In the genomic region with DNA sequence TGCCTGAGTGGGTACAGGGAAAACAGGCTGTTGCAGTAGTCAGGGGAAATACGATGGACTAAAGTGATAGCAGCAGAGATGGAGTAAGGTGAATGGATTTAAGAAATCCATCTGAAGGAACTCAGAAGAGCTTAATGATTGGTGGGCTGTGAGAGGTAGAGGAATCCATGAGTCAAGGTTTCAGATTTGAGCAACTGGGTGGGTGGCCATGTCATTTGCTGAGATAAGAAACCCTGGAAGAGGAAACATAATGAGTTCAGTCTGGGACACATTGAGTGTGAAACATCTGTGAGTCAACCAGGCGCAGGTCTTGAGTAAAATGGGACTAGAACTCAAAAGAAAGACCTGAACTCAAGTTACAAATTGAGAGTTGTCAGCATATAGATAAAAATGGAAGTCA, we compare ENCODE assay signal across 2 cellular contexts.
TF ChIP-seq lines count a peak whose summit lies in the region.

No MANE protein-coding gene starts in this region.

TF ChIP-seq in WTC11, 78 proteins besides CTCF, POLR2A, EP300 and RAD21:
- no peak for TF ChIP-seq ZNF532 (CRISPR knock-in tag; IDR thresholded peaks at IDR 0.05; ENCODE audit: borderline replicate concordance)
- no peak for TF ChIP-seq FOXP1 (CRISPR knock-in tag; IDR thresholded peaks at IDR 0.05; ENCODE audit: borderline replicate concordance)
- TF ChIP-seq MLX (CRISPR knock-in tag; IDR thresholded peaks at IDR 0.05) = no peak
- TF ChIP-seq, protein P1, sequence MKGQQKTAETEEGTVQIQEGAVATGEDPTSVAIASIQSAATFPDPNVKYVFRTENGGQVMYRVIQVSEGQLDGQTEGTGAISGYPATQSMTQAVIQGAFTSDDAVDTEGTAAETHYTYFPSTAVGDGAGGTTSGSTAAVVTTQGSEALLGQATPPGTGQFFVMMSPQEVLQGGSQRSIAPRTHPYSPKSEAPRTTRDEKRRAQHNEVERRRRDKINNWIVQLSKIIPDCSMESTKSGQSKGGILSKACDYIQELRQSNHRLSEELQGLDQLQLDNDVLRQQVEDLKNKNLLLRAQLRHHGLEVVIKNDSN (CRISPR knock-in tag; IDR thresholded peaks at IDR 0.05) = no peak
- no peak for TF ChIP-seq MYBL2 (CRISPR knock-in tag; IDR thresholded peaks at IDR 0.05)
- TF ChIP-seq, protein P2, sequence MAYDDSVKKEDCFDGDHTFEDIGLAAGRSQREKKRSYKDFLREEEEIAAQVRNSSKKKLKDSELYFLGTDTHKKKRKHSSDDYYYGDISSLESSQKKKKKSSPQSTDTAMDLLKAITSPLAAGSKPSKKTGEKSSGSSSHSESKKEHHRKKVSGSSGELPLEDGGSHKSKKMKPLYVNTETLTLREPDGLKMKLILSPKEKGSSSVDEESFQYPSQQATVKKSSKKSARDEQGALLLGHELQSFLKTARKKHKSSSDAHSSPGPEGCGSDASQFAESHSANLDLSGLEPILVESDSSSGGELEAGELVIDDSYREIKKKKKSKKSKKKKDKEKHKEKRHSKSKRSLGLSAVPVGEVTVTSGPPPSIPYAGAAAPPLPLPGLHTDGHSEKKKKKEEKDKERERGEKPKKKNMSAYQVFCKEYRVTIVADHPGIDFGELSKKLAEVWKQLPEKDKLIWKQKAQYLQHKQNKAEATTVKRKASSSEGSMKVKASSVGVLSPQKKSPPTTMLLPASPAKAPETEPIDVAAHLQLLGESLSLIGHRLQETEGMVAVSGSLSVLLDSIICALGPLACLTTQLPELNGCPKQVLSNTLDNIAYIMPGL (CRISPR knock-in tag; IDR thresholded peaks at IDR 0.05) = no peak
TF ChIP-seq in WTC11: peak in this region for 0.

TF ChIP-seq in endothelial cell of umbilical vein, 7 proteins besides CTCF, POLR2A, EP300 and RAD21:
- TF ChIP-seq FOS (IDR thresholded peaks at IDR 0.05; ENCODE audit: borderline replicate concordance, insufficient read depth, low read length) (no peak), MAX (IDR thresholded peaks at IDR 0.05; ENCODE audit: insufficient read depth, insufficient read length) (no peak), GATA2 (IDR thresholded peaks at IDR 0.05; ENCODE audit: insufficient read depth, insufficient read length, low read depth, low read length) (no peak), POLR2AphosphoS5 (IDR thresholded peaks at IDR 0.05; ENCODE audit: insufficient read depth, low read depth, low read length) (no peak), EZH2 (IDR thresholded peaks at IDR 0.05; ENCODE audit: borderline replicate concordance, low read depth, low read length, severe bottlenecking) (no peak), JUN (IDR thresholded peaks at IDR 0.05; ENCODE audit: borderline replicate concordance, insufficient read depth, insufficient read length, low read depth) (no peak), MYC (IDR thresholded peaks at IDR 0.05; ENCODE audit: low read depth, low read length) (no peak)
